Comparison of ENCODE assay signal across 1 cellular context in genomic region chr2:75311521-75311920, GRCh38.
TF ChIP-seq lines count a peak whose summit lies in the region.

No MANE protein-coding gene starts in this region.

TF ChIP-seq in IMR-90, 13 proteins besides CTCF, POLR2A, EP300 and RAD21:
- TF ChIP-seq BHLHE40 (IDR thresholded peaks at IDR 0.05; ENCODE audit: low read depth, low read length) (no peak), MXI1 (IDR thresholded peaks at IDR 0.05; ENCODE audit: borderline replicate concordance, low read depth, low read length) (no peak), ELK1 (IDR thresholded peaks at IDR 0.05; ENCODE audit: borderline replicate concordance, low read depth, low read length) (no peak), RFX5 (IDR thresholded peaks at IDR 0.05; ENCODE audit: low read depth, low read length) (no peak), USF2 (IDR thresholded peaks at IDR 0.05; ENCODE audit: low read depth, low read length) (no peak)
TF ChIP-seq in IMR-90: peak in this region for 0.
